In genomic region chr3:48244462-48244861, GRCh38 we compare ENCODE assay signal across 18 cellular contexts. TPM values are rescaled to one million over a fixed set of nuclear protein-coding genes. Genes with fewer than 3 reads are reported as not detected.
DNase-seq lines count a peak whose midpoint lies in the region; ATAC-seq and TF ChIP-seq lines count a peak whose summit lies in the region.
"Had no signal": no experiment of that assay in that cellular context is flagged by ENCODE, and none has a peak within 500 bp of the region (broad histone marks: within the 10 kb centered on the region; RNA-seq: fewer than 3 reads in every experiment).

No MANE protein-coding gene starts in this region.

- no peaks in the 10 kb centered on the region for H3K9me3 Mint-ChIP-seq in activated CD4-positive, alpha-beta memory T cell treated with anti-CD3 and anti-CD28 coated beads, Interleukin-2, amount 10 ng/mL, durations not matched to agents 7 days and 5 days
- H3K9me3 Mint-ChIP-seq in activated CD4-positive, alpha-beta memory T cell treated with anti-CD3 and anti-CD28 coated beads for 36 hours, result no peaks in the 10 kb centered on the region
- no peaks in the 10 kb centered on the region for H3K9me3 Mint-ChIP-seq in natural killer cell treated with Interleukin-12 subunit alpha and Interleukin-12 subunit beta and Interleukin-15 and Interleukin-18, amount 100 ng/mL, for 72 hours
- no peaks in the 10 kb centered on the region for H3K9me3 Mint-ChIP-seq in natural killer cell
- H3K9me3 Mint-ChIP-seq in brain, result no peaks in the 10 kb centered on the region
- H3K9me3 Mint-ChIP-seq in stimulated activated memory B cell treated with anti-CD40 and anti-IgM and Interleukin-4, amounts not matched to agents 10 μg/mL and 1 μg/mL and 100 μg/mL, for 72 hours, result no peaks in the 10 kb centered on the region
- H3K9me3 Mint-ChIP-seq: CD14-positive monocyte, IgD-negative memory B cell had no signal

- CTCF ChIA-PET in activated CD4-positive, alpha-beta memory T cell treated with anti-CD3 and anti-CD28 coated beads, Interleukin-2, amount 10 ng/mL, durations not matched to agents 7 days and 5 days (lab: Charles Lee), result interaction anchor here (1.2 kb wide), 1 partner anchor 24 kb away, joined by 4 read pairs; no protein-coding TSS in a partner anchor
- CTCF ChIA-PET in activated CD4-positive, alpha-beta memory T cell treated with anti-CD3 and anti-CD28 coated beads for 36 hours (lab: Charles Lee), result interaction anchor here (1.1 kb wide), 1 partner anchor 192 kb away, joined by 3 read pairs; no protein-coding TSS in a partner anchor

- H3K4me3 Mint-ChIP-seq in activated CD4-positive, alpha-beta memory T cell treated with anti-CD3 and anti-CD28 coated beads, Interleukin-2, amount 10 ng/mL, durations not matched to agents 7 days and 5 days, result no peak overlapping the region
- no peak overlapping the region for H3K4me3 Mint-ChIP-seq in activated CD4-positive, alpha-beta memory T cell treated with anti-CD3 and anti-CD28 coated beads for 36 hours
- peak overlapping the region; percentile 21 for H3K4me3 Mint-ChIP-seq in natural killer cell treated with Interleukin-12 subunit alpha and Interleukin-12 subunit beta and Interleukin-15 and Interleukin-18, amount 100 ng/mL, for 72 hours
- H3K4me3 Mint-ChIP-seq in natural killer cell, result no peak overlapping the region
- peak overlapping the region in 4 of 5 experiments; percentile 11 to 52 (median 24) for H3K4me3 Mint-ChIP-seq in brain
- no peak overlapping the region for H3K4me3 Mint-ChIP-seq in stimulated activated memory B cell treated with anti-CD40 and anti-IgM and Interleukin-4, amounts not matched to agents 10 μg/mL and 1 μg/mL and 100 μg/mL, for 72 hours
- H3K4me3 Mint-ChIP-seq: CD14-positive monocyte had no signal

- TF ChIP-seq CTCF in natural killer cell (IDR thresholded peaks at IDR 0.05), result no peak
- TF ChIP-seq CTCF in brain (conservative IDR thresholded peaks at IDR 0.05), result no peak

- no peak for ATAC-seq in natural killer cell treated with Interleukin-12 subunit alpha and Interleukin-12 subunit beta and Interleukin-15 and Interleukin-18, amount 100 ng/mL, for 72 hours
- ATAC-seq in natural killer cell (no peak), HG03196 (IDR thresholded peaks at IDR 0.05; ENCODE audit: unreplicated experiment) (no peak)
- ATAC-seq in stimulated activated memory B cell treated with anti-CD40 and anti-IgM and Interleukin-4, amounts not matched to agents 10 μg/mL and 1 μg/mL and 100 μg/mL, for 72 hours, result no peak

- POLR2A ChIA-PET in activated CD4-positive, alpha-beta memory T cell treated with anti-CD3 and anti-CD28 coated beads, Interleukin-2, amount 10 ng/mL, durations not matched to agents 7 days and 5 days (lab: Charles Lee), result interaction anchor here (0.6 to 1.8 kb wide), 3 partner anchors 11 to 56 kb away, joined by 3 to 4 read pairs (median 3); partner anchors contain the start of gene NME6
- POLR2A ChIA-PET in activated CD4-positive, alpha-beta memory T cell treated with anti-CD3 and anti-CD28 coated beads for 36 hours (lab: Charles Lee), result interaction anchor here (1.1 to 1.3 kb wide), 2 partner anchors 24 to 56 kb away, joined by 3 to 6 read pairs; no protein-coding TSS in a partner anchor

- no peaks in the 10 kb centered on the region for H3K27me3 Mint-ChIP-seq in activated CD4-positive, alpha-beta memory T cell treated with anti-CD3 and anti-CD28 coated beads, Interleukin-2, amount 10 ng/mL, durations not matched to agents 7 days and 5 days
- H3K27me3 Mint-ChIP-seq in activated CD4-positive, alpha-beta memory T cell treated with anti-CD3 and anti-CD28 coated beads for 36 hours, result no peaks in the 10 kb centered on the region
- no peaks in the 10 kb centered on the region for H3K27me3 Mint-ChIP-seq in natural killer cell treated with Interleukin-12 subunit alpha and Interleukin-12 subunit beta and Interleukin-15 and Interleukin-18, amount 100 ng/mL, for 72 hours
- H3K27me3 Mint-ChIP-seq in natural killer cell (ENCODE audit: low read depth in 2 of 2) (no peaks in the 10 kb centered on the region), brain (no peaks in the 10 kb centered on the region)
- H3K27me3 Mint-ChIP-seq in stimulated activated memory B cell treated with anti-CD40 and anti-IgM and Interleukin-4, amounts not matched to agents 10 μg/mL and 1 μg/mL and 100 μg/mL, for 72 hours, result no peaks in the 10 kb centered on the region
- H3K27me3 Mint-ChIP-seq: IgD-negative memory B cell had no signal

- H3K36me3 Mint-ChIP-seq in activated CD4-positive, alpha-beta memory T cell treated with anti-CD3 and anti-CD28 coated beads, Interleukin-2, amount 10 ng/mL, durations not matched to agents 7 days and 5 days (ENCODE audit: low read depth), result peaks cover 36% of the 10 kb centered on the region
- H3K36me3 Mint-ChIP-seq in activated CD4-positive, alpha-beta memory T cell treated with anti-CD3 and anti-CD28 coated beads for 36 hours, result peaks cover 9% of the 10 kb centered on the region
- no peaks in the 10 kb centered on the region for H3K36me3 Mint-ChIP-seq in natural killer cell treated with Interleukin-12 subunit alpha and Interleukin-12 subunit beta and Interleukin-15 and Interleukin-18, amount 100 ng/mL, for 72 hours
- H3K36me3 Mint-ChIP-seq in natural killer cell, result no peaks in the 10 kb centered on the region
- peaks cover 34% of the 10 kb centered on the region for H3K36me3 Mint-ChIP-seq in brain
- H3K36me3 Mint-ChIP-seq in stimulated activated memory B cell treated with anti-CD40 and anti-IgM and Interleukin-4, amounts not matched to agents 10 μg/mL and 1 μg/mL and 100 μg/mL, for 72 hours, result peaks cover 11% of the 10 kb centered on the region

- DNase-seq in activated CD4-positive, alpha-beta memory T cell treated with anti-CD3 and anti-CD28 coated beads, Interleukin-2, amount 10 ng/mL, durations not matched to agents 7 days and 5 days, result no peak
- DNase-seq in activated CD4-positive, alpha-beta memory T cell treated with anti-CD3 and anti-CD28 coated beads for 36 hours, result no peak
- DNase-seq in natural killer cell treated with Interleukin-12 subunit alpha and Interleukin-12 subunit beta and Interleukin-15 and Interleukin-18, amount 100 ng/mL, for 72 hours (ENCODE audit: low spot score), result no peak
- DNase-seq in natural killer cell (no peak), GM19240 (ENCODE audit: insufficient read length, low spot score) (no peak)
- DNase-seq: AML-193, GM23248, Kasumi-1, NCI-H1694 treated with DMSO at 0.1 percent for 48 hours, NCI-H2081 treated with DMSO at 0.1 percent for 48 hours, NCI-H446, NCI-H526, OCI-M1 had no signal

- peaks cover 59% of the 10 kb centered on the region for H3K4me1 Mint-ChIP-seq in activated CD4-positive, alpha-beta memory T cell treated with anti-CD3 and anti-CD28 coated beads, Interleukin-2, amount 10 ng/mL, durations not matched to agents 7 days and 5 days
- peaks cover 41% of the 10 kb centered on the region for H3K4me1 Mint-ChIP-seq in activated CD4-positive, alpha-beta memory T cell treated with anti-CD3 and anti-CD28 coated beads for 36 hours (ENCODE audit: low read depth)
- peaks cover 27 to 36% of the 10 kb centered on the region in 2 donors for H3K4me1 Mint-ChIP-seq in natural killer cell treated with Interleukin-12 subunit alpha and Interleukin-12 subunit beta and Interleukin-15 and Interleukin-18, amount 100 ng/mL, for 72 hours (ENCODE audit: low read depth in 2 of 2)
- peaks cover 14 to 19% of the 10 kb centered on the region in 2 donors for H3K4me1 Mint-ChIP-seq in natural killer cell
- H3K4me1 Mint-ChIP-seq in brain, result peaks cover 61% of the 10 kb centered on the region
- H3K4me1 Mint-ChIP-seq in stimulated activated memory B cell treated with anti-CD40 and anti-IgM and Interleukin-4, amounts not matched to agents 10 μg/mL and 1 μg/mL and 100 μg/mL, for 72 hours, result peaks cover 27% of the 10 kb centered on the region

- intact Hi-C loops in activated CD4-positive, alpha-beta memory T cell treated with anti-CD3 and anti-CD28 coated beads for 36 hours (cut with micrococcal nuclease), result no loop called here
- intact Hi-C loops in natural killer cell (cut with micrococcal nuclease), result no loop called here

- H3K27ac Mint-ChIP-seq in activated CD4-positive, alpha-beta memory T cell treated with anti-CD3 and anti-CD28 coated beads, Interleukin-2, amount 10 ng/mL, durations not matched to agents 7 days and 5 days, result peak overlapping the region; percentile 51
- no peak overlapping the region for H3K27ac Mint-ChIP-seq in activated CD4-positive, alpha-beta memory T cell treated with anti-CD3 and anti-CD28 coated beads for 36 hours
- peak overlapping the region in 1 of 2 donors; percentile 23 for H3K27ac Mint-ChIP-seq in natural killer cell treated with Interleukin-12 subunit alpha and Interleukin-12 subunit beta and Interleukin-15 and Interleukin-18, amount 100 ng/mL, for 72 hours
- H3K27ac Mint-ChIP-seq in natural killer cell (no peak overlapping the region), brain (peak overlapping the region in 2 of 5 experiments; percentile 13 to 54)
- peak overlapping the region; percentile 51 for H3K27ac Mint-ChIP-seq in stimulated activated memory B cell treated with anti-CD40 and anti-IgM and Interleukin-4, amounts not matched to agents 10 μg/mL and 1 μg/mL and 100 μg/mL, for 72 hours
- H3K27ac Mint-ChIP-seq: IgD-negative memory B cell had no signal

RNA-seq across cellular contexts. Expression of gene ZNF589, which starts 3.6 kb away (rescaled TPM):
- total RNA-seq in activated CD4-positive, alpha-beta memory T cell treated with anti-CD3 and anti-CD28 coated beads, Interleukin-2, amount 10 ng/mL, durations not matched to agents 7 days and 5 days, result 10 to 100 TPM; 38.1 to 38.6 TPM
- total RNA-seq in activated CD4-positive, alpha-beta memory T cell treated with anti-CD3 and anti-CD28 coated beads for 36 hours, result 10 to 100 TPM; 28.0 to 31.4 TPM
- total RNA-seq in natural killer cell treated with Interleukin-12 subunit alpha and Interleukin-12 subunit beta and Interleukin-15 and Interleukin-18, amount 100 ng/mL, for 72 hours, result 10 to 100 TPM; 23.9 to 51.3 TPM
- 10 to 100 TPM; 16.3 to 26.6 (median 21.4) TPM for total RNA-seq in natural killer cell
- polyA plus RNA-seq in brain (ENCODE audit: insufficient read depth, low read depth, low replicate concordance), result 4.2 TPM

RNA-seq across cellular contexts. Expression of gene CAMP, which starts 21.2 kb away (rescaled TPM):
- total RNA-seq in activated CD4-positive, alpha-beta memory T cell treated with anti-CD3 and anti-CD28 coated beads, Interleukin-2, amount 10 ng/mL, durations not matched to agents 7 days and 5 days, result not detected
- not detected for total RNA-seq in activated CD4-positive, alpha-beta memory T cell treated with anti-CD3 and anti-CD28 coated beads for 36 hours
- not detected for total RNA-seq in natural killer cell treated with Interleukin-12 subunit alpha and Interleukin-12 subunit beta and Interleukin-15 and Interleukin-18, amount 100 ng/mL, for 72 hours
- total RNA-seq in natural killer cell, result not detected
- not detected for polyA plus RNA-seq in brain (ENCODE audit: insufficient read depth, low read depth, low replicate concordance)
- total RNA-seq: GM23248 had no signal
- polyA plus RNA-seq: GM23248 had no signal

RNA-seq across cellular contexts. Expression of gene CDC25A, which starts 56.2 kb away (rescaled TPM):
- 10 to 100 TPM; 19.6 to 20.1 TPM for total RNA-seq in activated CD4-positive, alpha-beta memory T cell treated with anti-CD3 and anti-CD28 coated beads, Interleukin-2, amount 10 ng/mL, durations not matched to agents 7 days and 5 days
- 10 to 100 TPM; 33.7 to 36.8 TPM for total RNA-seq in activated CD4-positive, alpha-beta memory T cell treated with anti-CD3 and anti-CD28 coated beads for 36 hours
- total RNA-seq in natural killer cell treated with Interleukin-12 subunit alpha and Interleukin-12 subunit beta and Interleukin-15 and Interleukin-18, amount 100 ng/mL, for 72 hours, result 10 to 100 TPM; 35.8 to 76.7 TPM
- 1 to 10 TPM in 1 of 3 donors, under 1 TPM in 2; 0.56 to 1.3 (median 0.72) TPM for total RNA-seq in natural killer cell
- 3.5 TPM for polyA plus RNA-seq in brain (ENCODE audit: insufficient read depth, low read depth, low replicate concordance)
- polyA plus RNA-seq: IgD-negative memory B cell had no signal

RNA-seq across cellular contexts. Expression of gene NME6, which starts 56.7 kb away (rescaled TPM):
- 10 to 100 TPM; 28.0 to 32.5 TPM for total RNA-seq in activated CD4-positive, alpha-beta memory T cell treated with anti-CD3 and anti-CD28 coated beads, Interleukin-2, amount 10 ng/mL, durations not matched to agents 7 days and 5 days
- 10 to 100 TPM; 24.7 to 31.4 TPM for total RNA-seq in activated CD4-positive, alpha-beta memory T cell treated with anti-CD3 and anti-CD28 coated beads for 36 hours
- total RNA-seq in natural killer cell treated with Interleukin-12 subunit alpha and Interleukin-12 subunit beta and Interleukin-15 and Interleukin-18, amount 100 ng/mL, for 72 hours, result 10 to 100 TPM; 35.7 to 48.9 TPM
- total RNA-seq in natural killer cell, result 10 to 100 TPM; 10.6 to 21.8 (median 20.5) TPM
- polyA plus RNA-seq in brain (ENCODE audit: insufficient read depth, low read depth, low replicate concordance), result 9.5 TPM

Comparison
In these comparisons a context has a peak if more than half of its experiments do, and no peak if none do; other contexts are left out.
1. H3K27ac Mint-ChIP-seq: peak in activated CD4-positive, alpha-beta memory T cell treated with anti-CD3 and anti-CD28 coated beads, Interleukin-2, amount 10 ng/mL, durations not matched to agents 7 days and 5 days (single experiment) and stimulated activated memory B cell treated with anti-CD40 and anti-IgM and Interleukin-4, amounts not matched to agents 10 μg/mL and 1 μg/mL and 100 μg/mL, for 72 hours (single experiment); none in activated CD4-positive, alpha-beta memory T cell treated with anti-CD3 and anti-CD28 coated beads for 36 hours (single experiment) and natural killer cell (0 of 2).
2. H3K4me3 Mint-ChIP-seq: peak in natural killer cell treated with Interleukin-12 subunit alpha and Interleukin-12 subunit beta and Interleukin-15 and Interleukin-18, amount 100 ng/mL, for 72 hours (single experiment) and brain (4 of 5); none in activated CD4-positive, alpha-beta memory T cell treated with anti-CD3 and anti-CD28 coated beads, Interleukin-2, amount 10 ng/mL, durations not matched to agents 7 days and 5 days (single experiment), activated CD4-positive, alpha-beta memory T cell treated with anti-CD3 and anti-CD28 coated beads for 36 hours (single experiment), natural killer cell (single experiment) and stimulated activated memory B cell treated with anti-CD40 and anti-IgM and Interleukin-4, amounts not matched to agents 10 μg/mL and 1 μg/mL and 100 μg/mL, for 72 hours (single experiment).
3. RNA of gene CDC25A, which starts 56.2 kb away (total RNA-seq): 35.8 to 76.7 TPM in natural killer cell treated with Interleukin-12 subunit alpha and Interleukin-12 subunit beta and Interleukin-15 and Interleukin-18, amount 100 ng/mL, for 72 hours, 33.7 to 36.8 TPM in activated CD4-positive, alpha-beta memory T cell treated with anti-CD3 and anti-CD28 coated beads for 36 hours and 19.6 to 20.1 TPM in activated CD4-positive, alpha-beta memory T cell treated with anti-CD3 and anti-CD28 coated beads, Interleukin-2, amount 10 ng/mL, durations not matched to agents 7 days and 5 days; 0.56 to 1.3 TPM in natural killer cell; every median in the first group is over 4 times any median in the second.